Comparison of ENCODE assay signal across 11 cellular contexts in the genomic region with DNA sequence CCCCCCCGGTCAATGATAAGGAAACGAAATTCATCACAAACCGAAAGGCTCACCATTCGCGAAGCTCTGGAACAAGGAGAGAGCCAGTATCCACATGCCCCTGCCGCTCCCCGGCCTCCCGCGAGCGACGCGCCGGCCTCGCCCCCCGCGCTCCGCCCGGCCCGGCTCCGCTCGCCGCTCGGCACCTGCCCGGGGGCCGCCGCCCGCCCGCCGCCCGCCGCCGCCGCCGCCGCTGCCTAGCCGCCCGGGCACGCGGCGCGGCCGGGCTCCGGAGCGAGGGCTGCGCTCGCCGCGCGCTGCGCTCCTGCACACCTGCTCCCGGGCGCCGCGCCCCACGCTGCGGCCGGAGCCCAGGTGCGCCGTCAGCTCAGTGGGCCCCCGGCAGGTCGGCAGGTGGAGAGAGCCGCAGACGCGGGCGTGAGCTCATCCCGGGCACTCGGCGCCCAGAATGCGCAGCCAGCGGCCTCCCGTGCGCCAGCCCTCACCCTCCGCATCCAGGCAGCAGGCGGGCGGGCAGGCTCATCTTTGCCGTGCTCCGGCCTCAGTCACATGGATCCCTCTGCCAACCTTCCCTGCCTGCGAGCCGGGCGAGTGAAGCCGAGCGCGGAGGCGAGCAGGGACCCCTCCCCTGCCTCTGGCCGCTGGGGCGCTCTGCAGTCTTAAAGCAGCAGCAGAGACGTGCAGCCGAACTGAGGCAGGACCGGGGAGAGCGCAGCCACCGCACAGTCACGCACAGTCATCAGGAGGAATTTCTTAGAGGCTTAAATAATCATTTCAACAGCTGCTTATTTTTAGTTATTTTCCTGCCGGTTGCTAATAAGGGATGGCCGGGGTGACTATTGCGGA. TPM values are rescaled to one million over a fixed set of nuclear protein-coding genes. Genes with fewer than 3 reads are reported as not detected.
DNase-seq lines count a peak whose midpoint lies in the region; ATAC-seq and TF ChIP-seq lines count a peak whose summit lies in the region.
"Had no signal": no experiment of that assay in that cellular context is flagged by ENCODE, and none has a peak within 500 bp of the region (broad histone marks: within the 10 kb centered on the region; RNA-seq: fewer than 3 reads in every experiment).

A gene with protein sequence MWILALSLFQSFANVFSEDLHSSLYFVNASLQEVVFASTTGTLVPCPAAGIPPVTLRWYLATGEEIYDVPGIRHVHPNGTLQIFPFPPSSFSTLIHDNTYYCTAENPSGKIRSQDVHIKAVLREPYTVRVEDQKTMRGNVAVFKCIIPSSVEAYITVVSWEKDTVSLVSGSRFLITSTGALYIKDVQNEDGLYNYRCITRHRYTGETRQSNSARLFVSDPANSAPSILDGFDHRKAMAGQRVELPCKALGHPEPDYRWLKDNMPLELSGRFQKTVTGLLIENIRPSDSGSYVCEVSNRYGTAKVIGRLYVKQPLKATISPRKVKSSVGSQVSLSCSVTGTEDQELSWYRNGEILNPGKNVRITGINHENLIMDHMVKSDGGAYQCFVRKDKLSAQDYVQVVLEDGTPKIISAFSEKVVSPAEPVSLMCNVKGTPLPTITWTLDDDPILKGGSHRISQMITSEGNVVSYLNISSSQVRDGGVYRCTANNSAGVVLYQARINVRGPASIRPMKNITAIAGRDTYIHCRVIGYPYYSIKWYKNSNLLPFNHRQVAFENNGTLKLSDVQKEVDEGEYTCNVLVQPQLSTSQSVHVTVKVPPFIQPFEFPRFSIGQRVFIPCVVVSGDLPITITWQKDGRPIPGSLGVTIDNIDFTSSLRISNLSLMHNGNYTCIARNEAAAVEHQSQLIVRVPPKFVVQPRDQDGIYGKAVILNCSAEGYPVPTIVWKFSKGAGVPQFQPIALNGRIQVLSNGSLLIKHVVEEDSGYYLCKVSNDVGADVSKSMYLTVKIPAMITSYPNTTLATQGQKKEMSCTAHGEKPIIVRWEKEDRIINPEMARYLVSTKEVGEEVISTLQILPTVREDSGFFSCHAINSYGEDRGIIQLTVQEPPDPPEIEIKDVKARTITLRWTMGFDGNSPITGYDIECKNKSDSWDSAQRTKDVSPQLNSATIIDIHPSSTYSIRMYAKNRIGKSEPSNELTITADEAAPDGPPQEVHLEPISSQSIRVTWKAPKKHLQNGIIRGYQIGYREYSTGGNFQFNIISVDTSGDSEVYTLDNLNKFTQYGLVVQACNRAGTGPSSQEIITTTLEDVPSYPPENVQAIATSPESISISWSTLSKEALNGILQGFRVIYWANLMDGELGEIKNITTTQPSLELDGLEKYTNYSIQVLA (N-terminal part only) (minus strand): TSS at position 593 of the 846 bp plus-strand sequence. CDS start 497 bp downstream, at position 96.

- WGBS in right cardiac atrium, result 2% methylated on average over 95 of the region's 95 CpGs
- WGBS in sigmoid colon, 2 donors, result 6 to 7% methylated on average over 95 of the region's 95 CpGs
- 4% methylated on average over 59 of the region's 95 CpGs for WGBS in prostate gland

- TF ChIP-seq EP300 in sigmoid colon (IDR thresholded peaks at IDR 0.05), result no peak

- H3K4me1 ChIP-seq in right cardiac atrium (ENCODE audit: control insufficient read depth, insufficient read depth, low read length) (no peaks in the 10 kb centered on the region), sigmoid colon (peaks cover 0 to 13% (median 4%) of the 10 kb centered on the region in 4 donors), prostate gland (replicated peaks) (no peaks in the 10 kb centered on the region)
- H3K4me1 ChIP-seq: BLaER1 had no signal

- H3K27ac ChIP-seq in right cardiac atrium (ENCODE audit: low read length) (no peak within 1 kb of the TSS), WERI-Rb-1 (no peak within 1 kb of the TSS), sigmoid colon (no peak within 1 kb of the TSS), prostate gland (no peak within 1 kb of the TSS)
- H3K27ac ChIP-seq: BLaER1 had no signal

- ATAC-seq in right cardiac atrium (no peak), Right ventricle myocardium inferior (no peak)

- no peak for TF ChIP-seq POLR2A in sigmoid colon (IDR thresholded peaks at IDR 0.05)
- no peak for TF ChIP-seq POLR2A in prostate gland (IDR thresholded peaks at IDR 0.05)

- H3K4me3 ChIP-seq in right cardiac atrium (ENCODE audit: low read length) (peak within 1 kb of the TSS; percentile 33), WERI-Rb-1 (ENCODE audit: low read depth, low read length) (peak within 1 kb of the TSS; percentile 47), iPS-18c (ENCODE audit: insufficient read depth, low read depth, low read length) (peak within 1 kb of the TSS; percentile 51), sigmoid colon (peak within 1 kb of the TSS in 2 of 4 donors; percentile 10 to 36), prostate gland (peak within 1 kb of the TSS in 1 of 2 donors; percentile 24)
- H3K4me3 ChIP-seq: BLaER1 had no signal

- TF ChIP-seq CTCF in WERI-Rb-1 (IDR thresholded peaks at IDR 0.05; ENCODE audit: low read depth, low read length), result no peak
- TF ChIP-seq CTCF in GM10266 (IDR thresholded peaks at IDR 0.05; ENCODE audit: control insufficient read depth, insufficient read depth, low read depth, missing control alignments), result no peak
- TF ChIP-seq CTCF in sigmoid colon (IDR thresholded peaks at IDR 0.05), result no peak
- TF ChIP-seq CTCF in prostate gland (IDR thresholded peaks at IDR 0.05), result no peak

- H3K9me3 ChIP-seq in right cardiac atrium (ENCODE audit: control insufficient read depth, low read length), result no peaks in the 10 kb centered on the region
- no peaks in the 10 kb centered on the region for H3K9me3 ChIP-seq in WERI-Rb-1 (ENCODE audit: severe bottlenecking)
- H3K9me3 ChIP-seq in iPS-18c (ENCODE audit: control insufficient read depth, insufficient read depth, low read length), result no peaks in the 10 kb centered on the region
- H3K9me3 ChIP-seq in sigmoid colon, result no peaks in the 10 kb centered on the region
- no peaks in the 10 kb centered on the region for H3K9me3 ChIP-seq in prostate gland

- H3K36me3 ChIP-seq in WERI-Rb-1 (no peaks in the 10 kb centered on the region), sigmoid colon (no peaks in the 10 kb centered on the region), prostate gland (no peaks in the 10 kb centered on the region)
- H3K36me3 ChIP-seq: BLaER1 had no signal

- intact Hi-C loops in right cardiac atrium (cut with DNase I) (loop anchor here in 1 of 4 donors (10.0 kb wide), 1 partner anchor 382 kb away; no protein-coding TSS in a partner anchor), Right ventricle myocardium inferior (cut with DNase I) (no loop called here), sigmoid colon (cut with DNase I) (loop anchor here (10.0 kb wide), 1 partner anchor 218 kb away; no protein-coding TSS in a partner anchor), prostate gland (cut with DNase I) (loop anchor here (10.0 kb wide), 1 partner anchor 382 kb away; no protein-coding TSS in a partner anchor)

- no peaks in the 10 kb centered on the region for H3K27me3 ChIP-seq in right cardiac atrium (ENCODE audit: control insufficient read depth, insufficient read depth)
- peaks cover 11% of the 10 kb centered on the region for H3K27me3 ChIP-seq in WERI-Rb-1 (ENCODE audit: insufficient read depth, low read depth, severe bottlenecking)
- H3K27me3 ChIP-seq in sigmoid colon, result peaks cover 4 to 45% (median 28%) of the 10 kb centered on the region in 3 donors
- H3K27me3 ChIP-seq in prostate gland (replicated peaks; ENCODE audit: insufficient read depth), result peaks cover 5% of the 10 kb centered on the region
- H3K27me3 ChIP-seq: BLaER1 had no signal

- DNase-seq in right cardiac atrium, result no peak
- no peak for DNase-seq in Right ventricle myocardium inferior (ENCODE audit: missing footprints)
- peak; percentile 39 for DNase-seq in WERI-Rb-1
- DNase-seq in GM10266 (ENCODE audit: extremely low spot score), result no peak
- DNase-seq in COLO829 (ENCODE audit: low spot score), result no peak
- no peak for DNase-seq in sigmoid colon
- no peak for DNase-seq in prostate gland (ENCODE audit: low spot score)
- DNase-seq: activated naive CD4-positive, alpha-beta T cell treated with Interleukin-2 at 50 U/mL for 16 hours had no signal

RNA-seq across cellular contexts. Expression of the gene that starts here (rescaled TPM):
- not detected for total RNA-seq in right cardiac atrium
- polyA plus RNA-seq in right cardiac atrium, result under 0.01 TPM
- total RNA-seq in Right ventricle myocardium inferior, result not detected
- under 1 TPM; 0.27 to 0.55 (median 0.34) TPM for total RNA-seq in sigmoid colon
- polyA plus RNA-seq in sigmoid colon, result under 1 TPM in 1 of 3 donors, not detected in 2; 0.17 TPM
- total RNA-seq in prostate gland, result 1 to 10 TPM in 1 of 2 donors, under 1 TPM in 1; under 0.01 to 1.6 TPM
- total RNA-seq: T-helper 2 cell treated with Interferon-gamma antibody and Interleukin-4, amounts not matched to agents 100 ng/mL and 5 ng/mL, for 36 hours had no signal
